In the genomic region with DNA sequence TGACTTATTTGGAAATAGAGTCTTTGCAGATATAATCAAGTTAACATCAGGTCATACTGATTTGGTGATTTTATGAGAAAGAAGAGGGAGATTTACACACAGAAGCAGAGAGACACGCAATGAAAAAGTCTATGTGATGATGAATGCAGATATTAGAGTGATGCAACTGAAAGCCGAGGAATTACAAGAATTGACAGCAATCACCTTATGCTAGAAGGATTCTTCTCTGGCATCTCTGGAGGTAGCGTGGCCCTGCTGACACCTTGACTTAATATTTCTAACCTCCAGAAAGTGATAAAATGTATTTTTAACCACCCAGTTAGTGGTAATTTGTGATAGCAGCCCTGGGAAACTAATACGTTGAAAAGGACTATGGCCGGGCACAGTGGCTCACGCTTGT, we compare ENCODE assay signal across 9 cellular contexts. TPM values are rescaled to one million over a fixed set of nuclear protein-coding genes. Genes with fewer than 3 reads are reported as not detected.
"Had no signal": no experiment of that assay in that cellular context is flagged by ENCODE, and none has a peak within 500 bp of the region (broad histone marks: within the 10 kb centered on the region; RNA-seq: fewer than 3 reads in every experiment).

No MANE protein-coding gene starts in this region.

- H3K27ac ChIP-seq: HL-60 had no signal

- H3K4me3 ChIP-seq: K562 had no signal

- DNase-seq: IMR-90, KBM-7, KG1 had no signal

- ATAC-seq: HepG2, K562 had no signal

RNA-seq across cellular contexts. Expression of gene CFH, which starts 14.2 kb away (rescaled TPM):
- total RNA-seq: HepG2 had no signal
- polyA plus RNA-seq: HepG2, IgD-negative memory B cell had no signal

RNA-seq across cellular contexts. Expression of gene KCNT2, which starts 29.4 kb away (rescaled TPM):
- total RNA-seq: HepG2, HT-29, HT1080 had no signal
- polyA plus RNA-seq: HepG2, IgD-negative memory B cell had no signal
